Comparison of ENCODE assay signal across 8 cellular contexts in genomic region chr9:129112526-129112925, GRCh38. TPM values are rescaled to one million over a fixed set of nuclear protein-coding genes. Genes with fewer than 3 reads are reported as not detected.
DNase-seq lines count a peak whose midpoint lies in the region; ATAC-seq and TF ChIP-seq lines count a peak whose summit lies in the region.
"Not testable (repeated sequence)": the region's sequence is repeated elsewhere in the genome, so short reads cannot be mapped to it uniquely, and the experiment has no call there.

No MANE protein-coding gene starts in this region.

- intact Hi-C loops in natural killer cell (cut with micrococcal nuclease), result not testable (repeated sequence)

- H2AFZ ChIP-seq in hepatocyte, result peak overlapping the region; percentile 97

- ATAC-seq in natural killer cell; stimulated activated memory B cell treated with anti-CD40 and anti-IgM and Interleukin-4, amounts not matched to agents 10 μg/mL and 1 μg/mL and 100 μg/mL, for 72 hours: not testable (repeated sequence)

- WGBS in ectodermal cell, 2 experiments, result 90 to 94% methylated on average over 17 of the region's 17 CpGs
- WGBS in hepatocyte (ENCODE audit: low lambda C conversion rate, missing lambda C conversion rate), result 94% methylated on average over 17 of the region's 17 CpGs

- not testable (repeated sequence) for H3K9me3 ChIP-seq in BE2C; SJSA1 (replicated peaks); ectodermal cell (ENCODE audit: control insufficient read depth, low read length); hepatocyte (ENCODE audit: low read depth)

- not testable (repeated sequence) for H4K20me1 ChIP-seq in hepatocyte (ENCODE audit: insufficient read depth, poor library complexity, severe bottlenecking)

- H3K36me3 Mint-ChIP-seq in activated naive CD4-positive, alpha-beta T cell treated with anti-CD3 and anti-CD28 coated beads, Interleukin-2, amount 10 ng/mL, durations not matched to agents 7 days and 5 days; natural killer cell; stimulated activated memory B cell treated with anti-CD40 and anti-IgM and Interleukin-4, amounts not matched to agents 10 μg/mL and 1 μg/mL and 100 μg/mL, for 72 hours: not testable (repeated sequence)

- H3K79me2 ChIP-seq in hepatocyte, result peaks cover 62% of the 10 kb centered on the region

- not testable (repeated sequence) for H3K9me2 ChIP-seq in hepatocyte (replicated peaks; ENCODE audit: insufficient read depth)

- not testable (repeated sequence) for H3K27ac Mint-ChIP-seq in activated naive CD4-positive, alpha-beta T cell treated with anti-CD3 and anti-CD28 coated beads, Interleukin-2, amount 10 ng/mL, durations not matched to agents 7 days and 5 days; natural killer cell
- H3K27ac Mint-ChIP-seq in stimulated activated memory B cell treated with anti-CD40 and anti-IgM and Interleukin-4, amounts not matched to agents 10 μg/mL and 1 μg/mL and 100 μg/mL, for 72 hours, result peak overlapping the region; percentile 93

- not testable (repeated sequence) for H3K36me3 ChIP-seq in BE2C; ectodermal cell (ENCODE audit: control insufficient read depth, insufficient read depth, low read length); hepatocyte (replicated peaks; ENCODE audit: insufficient read depth, low read depth)
- H3K36me3 ChIP-seq in SJSA1, result peaks cover 15% of the 10 kb centered on the region

- DNase-seq in BE2C; HFF-Myc (ENCODE audit: extremely low read depth, low read depth); SJSA1 (ENCODE audit: low read depth in 1 of 2, low spot score in 2 of 2); activated naive CD4-positive, alpha-beta T cell treated with anti-CD3 and anti-CD28 coated beads, Interleukin-2, amount 10 ng/mL, durations not matched to agents 7 days and 5 days; hepatocyte (ENCODE audit: low spot score); natural killer cell: not testable (repeated sequence)

- peak overlapping the region; percentile 96 for H3K4me3 Mint-ChIP-seq in activated naive CD4-positive, alpha-beta T cell treated with anti-CD3 and anti-CD28 coated beads, Interleukin-2, amount 10 ng/mL, durations not matched to agents 7 days and 5 days
- peak overlapping the region; percentile 89 for H3K4me3 Mint-ChIP-seq in natural killer cell
- peak overlapping the region; percentile 94 for H3K4me3 Mint-ChIP-seq in stimulated activated memory B cell treated with anti-CD40 and anti-IgM and Interleukin-4, amounts not matched to agents 10 μg/mL and 1 μg/mL and 100 μg/mL, for 72 hours

- H3K4me1 ChIP-seq in BE2C; ectodermal cell (ENCODE audit: control insufficient read depth, insufficient read depth, low read length); hepatocyte (ENCODE audit: insufficient read depth): not testable (repeated sequence)
- H3K4me1 ChIP-seq in SJSA1 (replicated peaks), result peaks cover 16% of the 10 kb centered on the region

- H3K4me1 Mint-ChIP-seq in activated naive CD4-positive, alpha-beta T cell treated with anti-CD3 and anti-CD28 coated beads, Interleukin-2, amount 10 ng/mL, durations not matched to agents 7 days and 5 days, result peaks cover 38% of the 10 kb centered on the region
- peaks cover 22 to 23% of the 10 kb centered on the region in 2 donors for H3K4me1 Mint-ChIP-seq in natural killer cell
- peaks cover 45% of the 10 kb centered on the region for H3K4me1 Mint-ChIP-seq in stimulated activated memory B cell treated with anti-CD40 and anti-IgM and Interleukin-4, amounts not matched to agents 10 μg/mL and 1 μg/mL and 100 μg/mL, for 72 hours

- not testable (repeated sequence) for H3K27me3 ChIP-seq in BE2C; SJSA1 (replicated peaks); hepatocyte
- H3K27me3 ChIP-seq in ectodermal cell (ENCODE audit: control insufficient read depth, insufficient read depth, low read length, poor library complexity, severe bottlenecking), result peaks cover 21% of the 10 kb centered on the region

- H3K27me3 Mint-ChIP-seq in activated naive CD4-positive, alpha-beta T cell treated with anti-CD3 and anti-CD28 coated beads, Interleukin-2, amount 10 ng/mL, durations not matched to agents 7 days and 5 days, result peaks cover 14% of the 10 kb centered on the region
- H3K27me3 Mint-ChIP-seq in natural killer cell (ENCODE audit: low read depth in 2 of 2); stimulated activated memory B cell treated with anti-CD40 and anti-IgM and Interleukin-4, amounts not matched to agents 10 μg/mL and 1 μg/mL and 100 μg/mL, for 72 hours: not testable (repeated sequence)

- peak overlapping the region; percentile 99 for H3K4me2 ChIP-seq in hepatocyte

- TF ChIP-seq CTCF in BE2C (IDR thresholded peaks at IDR 0.05; ENCODE audit: low read depth, low read length); HFF-Myc (IDR thresholded peaks at IDR 0.05; ENCODE audit: low read depth, low read length, missing control alignments); hepatocyte (IDR thresholded peaks at IDR 0.05; ENCODE audit: poor library complexity); natural killer cell (IDR thresholded peaks at IDR 0.05): not testable (repeated sequence)

- H3K9me3 Mint-ChIP-seq in activated naive CD4-positive, alpha-beta T cell treated with anti-CD3 and anti-CD28 coated beads, Interleukin-2, amount 10 ng/mL, durations not matched to agents 7 days and 5 days; natural killer cell; stimulated activated memory B cell treated with anti-CD40 and anti-IgM and Interleukin-4, amounts not matched to agents 10 μg/mL and 1 μg/mL and 100 μg/mL, for 72 hours: not testable (repeated sequence)

- CTCF ChIA-PET in activated naive CD4-positive, alpha-beta T cell treated with anti-CD3 and anti-CD28 coated beads, Interleukin-2, amount 10 ng/mL, durations not matched to agents 7 days and 5 days (lab: Charles Lee), result not testable (repeated sequence)

- peak overlapping the region; percentile 73 for H3K4me3 ChIP-seq in BE2C (ENCODE audit: low read depth, low read length)
- H3K4me3 ChIP-seq in HFF-Myc (replicated peaks; ENCODE audit: low read depth, low read length), result peak overlapping the region; percentile 84
- H3K4me3 ChIP-seq in SJSA1, result peak overlapping the region; percentile 76
- peak overlapping the region; percentile 77 for H3K4me3 ChIP-seq in ectodermal cell (ENCODE audit: insufficient read depth, low read depth, low read length)
- H3K4me3 ChIP-seq in hepatocyte, result peak overlapping the region; percentile 92

- not testable (repeated sequence) for H3K27ac ChIP-seq in SJSA1; ectodermal cell (ENCODE audit: insufficient read depth, low read depth, low read length, poor library complexity, severe bottlenecking)
- H3K27ac ChIP-seq in hepatocyte, result peak overlapping the region; percentile 99

RNA-seq across cellular contexts. Expression of gene PTPA, which starts 1.3 kb away (rescaled TPM):
- polyA plus RNA-seq in BE2C (2012; ENCODE audit: insufficient read depth, insufficient read length, low read depth), result 175 TPM
- 80.7 and 93.3 TPM in 2 replicates for total RNA-seq in SJSA1 (2014; rRNA removed; shearing (Covaris generic))
- 169 TPM for polyA plus RNA-seq in ectodermal cell (2013, experiment 1 of 4)
- 180 TPM for polyA plus RNA-seq in ectodermal cell (2013, experiment 2 of 4)
- polyA plus RNA-seq in ectodermal cell (2013, experiment 3 of 4), result 125 TPM
- 143 TPM for polyA plus RNA-seq in ectodermal cell (2013, experiment 4 of 4)
- 72.3 and 72.4 TPM in 2 replicates for total RNA-seq in hepatocyte
- polyA plus RNA-seq in hepatocyte, result 55.3 and 60.9 TPM in 2 replicates
- total RNA-seq in natural killer cell, result 10 to 100 TPM; 63.2 to 69.4 (median 64.9) TPM

RNA-seq across cellular contexts. Expression of gene CRAT, which starts 1.9 kb away (rescaled TPM):
- 15.2 TPM for polyA plus RNA-seq in BE2C (2012; ENCODE audit: insufficient read depth, insufficient read length, low read depth)
- 8.9 and 20.3 TPM in 2 replicates for total RNA-seq in SJSA1 (2014; rRNA removed; shearing (Covaris generic))
- polyA plus RNA-seq in ectodermal cell (2013, experiment 1 of 4), result 17.3 TPM
- 14.2 TPM for polyA plus RNA-seq in ectodermal cell (2013, experiment 2 of 4)
- 17.3 TPM for polyA plus RNA-seq in ectodermal cell (2013, experiment 3 of 4)
- 17.7 TPM for polyA plus RNA-seq in ectodermal cell (2013, experiment 4 of 4)
- 39.3 and 40.4 TPM in 2 replicates for total RNA-seq in hepatocyte
- 59.4 and 64.6 TPM in 2 replicates for polyA plus RNA-seq in hepatocyte
- total RNA-seq in natural killer cell, result 10 to 100 TPM; 13.5 to 13.8 (median 13.8) TPM

RNA-seq across cellular contexts. Expression of gene DOLPP1, which starts 31.6 kb away (rescaled TPM):
- polyA plus RNA-seq in BE2C (2012; ENCODE audit: insufficient read depth, insufficient read length, low read depth), result 116 TPM
- total RNA-seq in SJSA1 (2014; rRNA removed; shearing (Covaris generic)), result 24.4 and 31.5 TPM in 2 replicates
- 45.3 TPM for polyA plus RNA-seq in ectodermal cell (2013, experiment 1 of 4)
- 41.0 TPM for polyA plus RNA-seq in ectodermal cell (2013, experiment 2 of 4)
- polyA plus RNA-seq in ectodermal cell (2013, experiment 3 of 4), result 24.9 TPM
- polyA plus RNA-seq in ectodermal cell (2013, experiment 4 of 4), result 30.0 TPM
- total RNA-seq in hepatocyte (16.2 and 23.8 TPM in 2 replicates), natural killer cell (10 to 100 TPM in 1 of 3 donors, 1 to 10 TPM in 2; 7.5 to 11.6 (median 7.8) TPM)
- polyA plus RNA-seq in hepatocyte, result 17.2 and 20.6 TPM in 2 replicates
